25 cellular contexts compared by ENCODE assay signal in the genomic region with DNA sequence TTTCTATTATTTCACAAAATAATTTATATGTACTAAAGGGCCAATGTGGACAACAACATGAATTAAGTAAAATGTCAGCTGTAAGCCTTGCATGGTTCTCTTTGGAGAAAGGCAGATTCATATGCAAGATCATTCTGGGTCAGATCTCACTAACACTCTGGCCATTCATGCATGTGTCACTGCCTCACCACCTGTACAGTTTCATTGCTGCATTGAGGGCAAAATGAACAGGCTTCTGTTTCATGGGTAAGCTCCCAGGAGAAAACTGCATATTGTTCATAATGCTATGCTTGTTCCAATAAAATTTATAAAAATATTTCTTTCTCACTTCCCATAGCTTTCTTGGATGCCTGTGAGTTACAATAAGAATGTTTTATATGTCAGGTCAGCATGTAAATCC.
"Had no signal": no experiment of that assay in that cellular context is flagged by ENCODE, and none has a peak within 500 bp of the region (broad histone marks: within the 10 kb centered on the region; RNA-seq: fewer than 3 reads in every experiment).

No MANE protein-coding gene starts in this region.

- H3K4me1 ChIP-seq: pancreas, prostate gland, right lobe of liver, sigmoid colon, thyroid gland, tibial nerve, upper lobe of left lung, uterus had no signal

- H3K27ac ChIP-seq: neutrophil, pancreas, prostate gland, right lobe of liver, sigmoid colon, stomach, thoracic aorta, thyroid gland, tibial nerve, upper lobe of left lung, uterus had no signal

- H3K4me3 ChIP-seq: pancreas, prostate gland, right lobe of liver, sigmoid colon, stomach, thoracic aorta, thyroid gland, tibial nerve, upper lobe of left lung, uterus had no signal

- ATAC-seq: naive thymus-derived CD8-positive, alpha-beta T cell; natural killer cell treated with Interleukin-12 subunit alpha and Interleukin-12 subunit beta and Interleukin-15 and Interleukin-18, amount 100 ng/mL, for 72 hours; pancreas; right cardiac atrium; right lobe of liver; stimulated activated effector memory CD8-positive, alpha-beta T cell treated with anti-CD3 and anti-CD28 coated beads, Interleukin-12 subunit alpha, Interleukin-12 subunit beta, amount 100 ng/mL, for 72 hours; stimulated activated naive B cell treated with anti-CD40 and anti-IgM and Interleukin-4, amounts not matched to agents 10 μg/mL and 1 μg/mL and 100 μg/mL, for 72 hours had no signal

- DNase-seq: naive thymus-derived CD8-positive, alpha-beta T cell; nephron progenitor cell; nucleus accumbens; pancreas; right cardiac atrium; right lobe of liver; sigmoid colon; small intestine; stimulated activated CD4-positive, alpha-beta T cell treated with anti-CD3 and anti-CD28 coated beads, Interleukin-15, amount 100 ng/mL, for 24 hours; stimulated activated CD4-positive, alpha-beta T cell treated with anti-CD3 and anti-CD28 coated beads, Interleukin-2, amount 100 ng/mL, for 24 hours; stimulated activated CD4-positive, alpha-beta T cell treated with anti-CD3 and anti-CD28 coated beads, Interleukin-2, amount 100 ng/mL, for 48 hours; stimulated activated CD4-positive, alpha-beta T cell treated with anti-CD3 and anti-CD28 coated beads, Interleukin-4, amount 100 ng/mL, for 24 hours; stimulated activated naive B cell treated with anti-CD40 and anti-IgM and Interleukin-4, amounts not matched to agents 10 μg/mL and 1 μg/mL and 100 μg/mL, for 72 hours; stimulated activated naive CD4-positive, alpha-beta T cell treated with Interleukin-2 at 50 U/mL for 16 hours; stomach; thyroid gland; trophoblast cell; upper lobe of left lung; uterus had no signal

- H3K27me3 ChIP-seq: neutrophil, pancreas, right lobe of liver, sigmoid colon, stomach, thyroid gland, tibial nerve, upper lobe of left lung, uterus had no signal

- H3K9me3 ChIP-seq: neutrophil, pancreas, prostate gland, right lobe of liver, thoracic aorta, thyroid gland, tibial nerve, upper lobe of left lung, uterus had no signal

- H3K36me3 ChIP-seq: neutrophil, pancreas, prostate gland, right lobe of liver, sigmoid colon, stomach, thoracic aorta, thyroid gland, tibial nerve, upper lobe of left lung, uterus had no signal
